ENCODE assay signal across 8 cellular contexts in the genomic region with DNA sequence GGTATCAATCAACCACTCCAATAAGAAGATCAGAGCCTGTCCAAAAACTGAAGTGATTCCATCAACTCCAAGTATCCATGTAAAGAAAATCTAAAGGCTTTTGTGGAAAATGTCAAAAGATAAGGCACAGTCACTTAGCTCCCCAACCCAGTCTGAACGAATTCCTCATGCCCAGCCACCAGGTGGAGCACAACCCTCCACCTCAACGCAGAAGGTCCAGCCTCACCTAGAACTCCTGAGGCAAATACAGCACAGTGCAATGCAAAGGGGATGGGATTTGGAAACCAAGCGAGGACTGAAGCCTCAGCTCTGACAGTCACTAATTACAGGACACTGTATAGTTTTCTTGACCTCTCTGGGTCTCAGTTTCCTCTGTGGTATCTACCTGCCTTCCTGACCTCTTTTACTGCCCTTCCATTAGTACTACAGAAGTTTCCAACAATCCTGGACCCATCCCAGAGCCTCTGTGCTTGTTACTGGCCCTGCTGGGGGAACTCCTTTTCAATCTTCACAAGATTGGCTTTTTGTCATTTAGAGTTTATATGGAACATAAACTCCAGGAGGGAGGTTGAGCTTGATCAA. TPM values are rescaled to one million over a fixed set of nuclear protein-coding genes. Genes with fewer than 3 reads are reported as not detected.
A peak's percentile ranks its signal among the peaks of the same experiment; 100 is the strongest.
DNase-seq lines count a peak whose midpoint lies in the region; ATAC-seq and TF ChIP-seq lines count a peak whose summit lies in the region.

No MANE protein-coding gene starts in this region.

- H3K27ac Mint-ChIP-seq in CD4-positive, alpha-beta memory T cell: peak overlapping the region; percentile 1 to 84 (median 54)

- H3K4me1 ChIP-seq in CD4-positive, alpha-beta memory T cell (ENCODE audit: insufficient read depth, low read length): peaks cover 30% of the 10 kb centered on the region
- H3K4me1 ChIP-seq in SJCRH30 (peaks cover 3% of the 10 kb centered on the region; the same call in 1 of the 2 replicates), adipocyte (ENCODE audit: control insufficient read depth, insufficient read depth, low read length) (peaks cover 8% of the 10 kb centered on the region), right lobe of liver (peaks cover 0 to 13% (median 3%) of the 10 kb centered on the region in 4 donors), stomach (peaks cover 12 to 38% (median 27%) of the 10 kb centered on the region in 4 donors)

- H3K27ac ChIP-seq in CD4-positive, alpha-beta memory T cell (ENCODE audit: low read depth, low read length): no peak overlapping the region
- H3K27ac ChIP-seq in SJCRH30 (no peak overlapping the region), right lobe of liver (no peak overlapping the region), stomach (no peak overlapping the region)

- no peak for TF ChIP-seq EP300 in stomach (IDR thresholded peaks at IDR 0.05)

- CTCF ChIA-PET in CD4-positive, alpha-beta memory T cell (lab: Charles Lee; ENCODE audit: partially characterized antibody): interaction anchor here (0.6 to 9.0 kb wide), 13 partner anchors 10 to 232 kb away, joined by 3 to 127 read pairs (median 3); a partner anchor contains a TSS
- CTCF ChIA-PET in HEK293T (lab: Yijun Ruan, JAX): interaction anchor here (0.8 to 1.2 kb wide), 2 partner anchors 71 to 106 kb away, joined by 5 to 6 read pairs; no protein-coding TSS in a partner anchor

- ATAC-seq in right lobe of liver: peak; percentile 43 to 59 (median 50)
- ATAC-seq in GM21717 (IDR thresholded peaks at IDR 0.05; ENCODE audit: unreplicated experiment): no peak
- no peak for ATAC-seq in GM18505 (IDR thresholded peaks at IDR 0.05; ENCODE audit: unreplicated experiment)

- peaks cover 18 to 38% of the 10 kb centered on the region in 2 donors for H3K36me3 Mint-ChIP-seq in CD4-positive, alpha-beta memory T cell

- TF ChIP-seq CTCF in right lobe of liver (IDR thresholded peaks at IDR 0.05) (peak; percentile 38 to 71 (median 62)), stomach (IDR thresholded peaks at IDR 0.05) (peak in 4 of 7 experiments; percentile 27 to 51 (median 38))

- no peaks in the 10 kb centered on the region for H3K27me3 Mint-ChIP-seq in CD4-positive, alpha-beta memory T cell

- 6% methylated on average over 3 of the region's 3 CpGs for WGBS in right lobe of liver (ENCODE audit: insufficient coverage, low coverage, low lambda C conversion rate, missing lambda C conversion rate)
- WGBS in stomach, 5 donors: 13 to 24% (median 15%) methylated on average over 3 of the region's 3 CpGs

- DNase-seq in CD4-positive, alpha-beta memory T cell: peak in 4 of 5 donors; percentile 27 to 38 (median 32)
- DNase-seq in HEK293T (ENCODE audit: extremely low spot score): peak; percentile 68
- peak; percentile 12 to 46 for DNase-seq in SJCRH30
- peak; percentile 42 for DNase-seq in adipocyte (ENCODE audit: low read depth)
- peak in 2 of 3 donors; percentile 48 to 60 for DNase-seq in right lobe of liver
- DNase-seq in stomach: peak; percentile 57

- H3K36me3 ChIP-seq in CD4-positive, alpha-beta memory T cell (ENCODE audit: insufficient read depth, low read length): peaks cover 22% of the 10 kb centered on the region
- H3K36me3 ChIP-seq in SJCRH30 (peaks cover 8% of the 10 kb centered on the region; the same call in 1 of the 2 replicates), adipocyte (ENCODE audit: control insufficient read depth, insufficient read depth, low read length, severe bottlenecking) (peaks cover 26% of the 10 kb centered on the region), right lobe of liver (peaks cover 4 to 39% (median 7%) of the 10 kb centered on the region in 4 donors), stomach (peaks cover 15 to 51% (median 45%) of the 10 kb centered on the region in 4 donors)

- intact Hi-C loops in CD4-positive, alpha-beta memory T cell (cut with micrococcal nuclease): loop anchor here (1.0 to 10.0 kb wide), 2 partner anchors 49 to 521 kb away; a partner anchor contains a TSS
- intact Hi-C loops in right lobe of liver (cut with DNase I): loop anchor here in 1 of 2 donors (10.0 kb wide), 1 partner anchor 109 kb away; no protein-coding TSS in a partner anchor
- intact Hi-C loops in stomach (cut with DNase I; ENCODE audit: low total_unique reads): no loop called here

- H3K4me3 ChIP-seq in CD4-positive, alpha-beta memory T cell (ENCODE audit: low read length in 2 of 2): no peak overlapping the region
- H3K4me3 ChIP-seq in SJCRH30 (no peak overlapping the region), adipocyte (ENCODE audit: low read length) (no peak overlapping the region), right lobe of liver (no peak overlapping the region), stomach (peak overlapping the region in 1 of 4 donors; percentile 97)

- H3K4me1 Mint-ChIP-seq in CD4-positive, alpha-beta memory T cell: peaks cover 19 to 45% (median 30%) of the 10 kb centered on the region in 4 donors

- H3K4me3 Mint-ChIP-seq in CD4-positive, alpha-beta memory T cell: peak overlapping the region; percentile 70 to 96 (median 94)

- H3K9me3 ChIP-seq in CD4-positive, alpha-beta memory T cell (ENCODE audit: control insufficient read depth in 1 of 2, low read length in 2 of 2): no peaks in the 10 kb centered on the region
- H3K9me3 ChIP-seq in SJCRH30 (replicated peaks) (no peaks in the 10 kb centered on the region), adipocyte (ENCODE audit: control insufficient read depth, low read length) (no peaks in the 10 kb centered on the region), right lobe of liver (no peaks in the 10 kb centered on the region), stomach (no peaks in the 10 kb centered on the region)

- no peaks in the 10 kb centered on the region for H3K27me3 ChIP-seq in CD4-positive, alpha-beta memory T cell (ENCODE audit: insufficient read depth, low read length)
- H3K27me3 ChIP-seq in SJCRH30: no peaks in the 10 kb centered on the region
- H3K27me3 ChIP-seq in adipocyte (replicated peaks; ENCODE audit: control insufficient read depth, insufficient read depth, low read length): no peaks in the 10 kb centered on the region
- H3K27me3 ChIP-seq in right lobe of liver: no peaks in the 10 kb centered on the region
- H3K27me3 ChIP-seq in stomach: no peaks in the 10 kb centered on the region

- POLR2A ChIA-PET in CD4-positive, alpha-beta memory T cell (lab: Charles Lee; ENCODE audit: partially characterized antibody): interaction anchor here (1.4 to 3.5 kb wide), 2 partner anchors 105 to 121 kb away, joined by 3 to 32 read pairs; a partner anchor contains a TSS
- POLR2A ChIA-PET in HEK293T (lab: Yijun Ruan, JAX): interaction anchor here (0.7 to 1.7 kb wide), 2 partner anchors 75 to 121 kb away, joined by 3 to 6 read pairs; a partner anchor contains a TSS

- H3K9me3 Mint-ChIP-seq in CD4-positive, alpha-beta memory T cell: no peaks in the 10 kb centered on the region

- no peak for TF ChIP-seq POLR2A in right lobe of liver (IDR thresholded peaks at IDR 0.05)
- no peak for TF ChIP-seq POLR2A in stomach (IDR thresholded peaks at IDR 0.05)
- TF ChIP-seq POLR2A in GM18505 (IDR thresholded peaks at IDR 0.05; ENCODE audit: borderline replicate concordance, extremely low read depth, insufficient read depth, insufficient read length): no peak

- no peak overlapping the region for H3K9ac ChIP-seq in adipocyte (ENCODE audit: low read length)

TF ChIP-seq in HEK293T, 16 proteins besides CTCF, POLR2A, EP300 and RAD21:
- TF ChIP-seq SUZ12 (IDR thresholded peaks at IDR 0.05) (no peak), BHLHE40 (IDR thresholded peaks at IDR 0.05; ENCODE audit: borderline replicate concordance) (no peak), FOXK2 (IDR thresholded peaks at IDR 0.05) (no peak), ZNF384 (IDR thresholded peaks at IDR 0.05) (no peak)
- TF ChIP-seq, protein P1, sequence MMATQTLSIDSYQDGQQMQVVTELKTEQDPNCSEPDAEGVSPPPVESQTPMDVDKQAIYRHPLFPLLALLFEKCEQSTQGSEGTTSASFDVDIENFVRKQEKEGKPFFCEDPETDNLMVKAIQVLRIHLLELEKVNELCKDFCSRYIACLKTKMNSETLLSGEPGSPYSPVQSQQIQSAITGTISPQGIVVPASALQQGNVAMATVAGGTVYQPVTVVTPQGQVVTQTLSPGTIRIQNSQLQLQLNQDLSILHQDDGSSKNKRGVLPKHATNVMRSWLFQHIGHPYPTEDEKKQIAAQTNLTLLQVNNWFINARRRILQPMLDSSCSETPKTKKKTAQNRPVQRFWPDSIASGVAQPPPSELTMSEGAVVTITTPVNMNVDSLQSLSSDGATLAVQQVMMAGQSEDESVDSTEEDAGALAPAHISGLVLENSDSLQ (IDR thresholded peaks at IDR 0.05): no peak
TF ChIP-seq in HEK293T: peak in this region for 0.

RNA-seq across cellular contexts. Expression of a gene that starts 2.0 kb away (rescaled TPM):
- 10 to 100 TPM; 48.5 to 66.7 TPM for total RNA-seq in CD4-positive, alpha-beta memory T cell
- polyA plus RNA-seq in CD4-positive, alpha-beta memory T cell: 10 to 100 TPM in 1 of 2 donors, 1 to 10 TPM in 1; 7.7 to 15.8 TPM
- total RNA-seq in SJCRH30 (2014; rRNA removed; shearing (Covaris generic)): 23.3 and 25.4 TPM in 2 replicates
- 10 to 100 TPM in 4 of 6 experiments, 1 to 10 TPM in 2; 8.6 to 15.1 (median 10.5) TPM for total RNA-seq in right lobe of liver
- total RNA-seq in stomach: 10 to 100 TPM in 4 of 5 donors, 1 to 10 TPM in 1; 7.6 to 40.6 (median 28.1) TPM
- polyA plus RNA-seq in stomach: 10 to 100 TPM in 2 of 3 donors, 1 to 10 TPM in 1; 8.6 to 31.0 (median 19.1) TPM

RNA-seq across cellular contexts. Expression of a gene that starts 43.0 kb away (rescaled TPM):
- 10 to 100 TPM; 17.2 to 18.7 TPM for total RNA-seq in CD4-positive, alpha-beta memory T cell
- 10 to 100 TPM; 36.6 to 43.6 TPM for polyA plus RNA-seq in CD4-positive, alpha-beta memory T cell
- 31.0 and 31.6 TPM in 2 replicates for total RNA-seq in SJCRH30 (2014; rRNA removed; shearing (Covaris generic))
- 1 to 10 TPM; 5.4 to 7.7 (median 5.8) TPM for total RNA-seq in right lobe of liver
- 10 to 100 TPM in 3 of 5 donors, 1 to 10 TPM in 2; 4.5 to 39.4 (median 13.6) TPM for total RNA-seq in stomach
- polyA plus RNA-seq in stomach: 10 to 100 TPM; 36.9 to 66.8 (median 55.9) TPM

RNA-seq across cellular contexts. Expression of a gene that starts 48.8 kb away (rescaled TPM):
- 1 to 10 TPM; 3.5 TPM for total RNA-seq in CD4-positive, alpha-beta memory T cell
- 1 to 10 TPM in 1 of 2 donors, under 1 TPM in 1; 0.18 to 2.6 TPM for polyA plus RNA-seq in CD4-positive, alpha-beta memory T cell
- total RNA-seq in SJCRH30 (2014; rRNA removed; shearing (Covaris generic)): 3.4 TPM in 2 replicates
- 1 to 10 TPM in 2 of 6 experiments, under 1 TPM in 4; 0.35 to 1.1 (median 0.47) TPM for total RNA-seq in right lobe of liver
- total RNA-seq in stomach: 10 to 100 TPM in 1 of 5 donors, 1 to 10 TPM in 3, under 1 TPM in 1; 0.58 to 15.1 (median 6.2) TPM
- polyA plus RNA-seq in stomach: 1 to 10 TPM; 2.1 to 6.4 (median 3.1) TPM

Comparison
In these comparisons a context has a peak if more than half of its experiments do, and no peak if none do; other contexts are left out.
1. ATAC-seq: peak in right lobe of liver (4 of 4); none in GM21717 (single experiment) and GM18505 (single experiment).
2. Peak in every context shown above with its lines, with median percentiles within 50 percentile points of each other: DNase-seq.